ENCODE assay signal across 1 cellular context in genomic region chr6:41335296-41335695, GRCh38.
A peak's percentile ranks its signal among the peaks of the same experiment; 100 is the strongest.
TF ChIP-seq lines count a peak whose summit lies in the region.

Gene NCR2 (plus strand): TSS chr6:41335608. CDS start chr6:41335877, 269 bp downstream.

TF ChIP-seq in HEK293, 187 proteins besides CTCF, POLR2A, EP300 and RAD21 (continued from another document):
- TF ChIP-seq KLF17 (tag by site-specific recombination; IDR thresholded peaks at IDR 0.05), result 0 out of 2 replicates have a peak, but pooled peaks have one; percentile 16
